In genomic region chr6:16334671-16335070, GRCh38 we compare ENCODE assay signal across 8 cellular contexts.
DNase-seq lines count a peak whose midpoint lies in the region; ATAC-seq and TF ChIP-seq lines count a peak whose summit lies in the region.

No MANE protein-coding gene starts in this region.

- TF ChIP-seq POLR2A in sigmoid colon (IDR thresholded peaks at IDR 0.05), result no peak

- TF ChIP-seq CTCF in fibroblast of the aortic adventitia (IDR thresholded peaks at IDR 0.05; ENCODE audit: insufficient read depth, low read length) (no peak), sigmoid colon (IDR thresholded peaks at IDR 0.05) (no peak)

- no peak for ATAC-seq in GM18502 (IDR thresholded peaks at IDR 0.05; ENCODE audit: poor library complexity, unreplicated experiment)

- no peaks in the 10 kb centered on the region for H3K36me3 ChIP-seq in sigmoid colon

- H3K4me1 ChIP-seq in sigmoid colon, result peaks cover 0 to 79% (median 71%) of the 10 kb centered on the region in 4 donors

- peak overlapping the region in 2 of 4 donors; percentile 40 to 83 for H3K27ac ChIP-seq in sigmoid colon

- WGBS in sigmoid colon, 2 donors, result 73 to 83% methylated on average over 3 of the region's 3 CpGs

- no peaks in the 10 kb centered on the region for H3K9me3 ChIP-seq in sigmoid colon

- no peaks in the 10 kb centered on the region for H3K27me3 ChIP-seq in sigmoid colon

- DNase-seq in GM03348 (ENCODE audit: low spot score) (peak; percentile 85), SK-MEL-5 (ENCODE audit: low read depth, low spot score) (peak; percentile 82), fibroblast of the aortic adventitia (ENCODE audit: low read depth) (peak; percentile 91), sigmoid colon (peak; percentile 88), NCI-H510A treated with DMSO at 0.1 percent for 48 hours (lab: John Stamatoyannopoulos, UW) (no peak), iPS-NIHi7 (ENCODE audit: extremely low spot score) (no peak)
- no peak for DNase-seq in activated naive CD4-positive, alpha-beta T cell (lab: John Stamatoyannopoulos, UW)

- TF ChIP-seq EP300 in sigmoid colon (IDR thresholded peaks at IDR 0.05), result no peak

- in situ Hi-C loops in SK-MEL-5 (cut with HindIII; ENCODE audit: low pct_unique_long_range_greater_than_20kb, low sequenced_read_pairs), result no loop called here

- H3K4me3 ChIP-seq in fibroblast of the aortic adventitia (ENCODE audit: low read depth, low read length), result no peak overlapping the region
- no peak overlapping the region for H3K4me3 ChIP-seq in sigmoid colon

- intact Hi-C loops in sigmoid colon (cut with DNase I), result loop anchor here (2.0 to 10.0 kb wide), 5 partner anchors 74 to 1370 kb away; partner anchors contain the start of genes GMPR and NUP153

Comparison
In these comparisons a context has a peak if more than half of its experiments do, and no peak if none do; other contexts are left out.
1. DNase-seq: peak in GM03348 (single experiment), SK-MEL-5 (single experiment), fibroblast of the aortic adventitia (single experiment) and sigmoid colon (single experiment); none in NCI-H510A treated with DMSO at 0.1 percent for 48 hours (single experiment), iPS-NIHi7 (single experiment) and activated naive CD4-positive, alpha-beta T cell (0 of 4).